Comparison of ENCODE assay signal across 8 cellular contexts in genomic region chr1:16366722-16367257, GRCh38. TPM values are rescaled to one million over a fixed set of nuclear protein-coding genes. Genes with fewer than 3 reads are reported as not detected.
DNase-seq lines count a peak whose midpoint lies in the region; ATAC-seq, FAIRE-seq and TF ChIP-seq lines count a peak whose summit lies in the region.

A gene with protein sequence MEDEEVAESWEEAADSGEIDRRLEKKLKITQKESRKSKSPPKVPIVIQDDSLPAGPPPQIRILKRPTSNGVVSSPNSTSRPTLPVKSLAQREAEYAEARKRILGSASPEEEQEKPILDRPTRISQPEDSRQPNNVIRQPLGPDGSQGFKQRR (plus strand): TSS chr1:16367242. CDS start chr1:16367258, 16 bp downstream.

- ATAC-seq in GM21723 (IDR thresholded peaks at IDR 0.05; ENCODE audit: unreplicated experiment), result peak; percentile 86

- in situ Hi-C loops in KBM-7 (cut with MboI; ENCODE audit: low pct_unique_long_range_greater_than_20kb, low sequenced_read_pairs), result no loop called here

- peak; percentile 38 for DNase-seq in D721Med (ENCODE audit: insufficient read length, low spot score)
- peak; percentile 99 for DNase-seq in KBM-7
- DNase-seq in PC-9, result peak; percentile 92
- peak; percentile 93 for DNase-seq in activated T-cell treated with anti-CD3 and anti-CD28 coated beads, Interleukin-2, amount 50 U/mL, for 1 hour
- peak; percentile 95 for DNase-seq in epithelial cell of prostate (ENCODE audit: low read depth, low spot score)
- DNase-seq in stimulated activated CD8-positive, alpha-beta memory T cell treated with anti-CD3 and anti-CD28 coated beads, Interleukin-4, amount 100 ng/mL, for 1 hour (ENCODE audit: low read depth in 2 of 2, low spot score in 1 of 2), result peak; percentile 76 to 89

- H3K4me2 ChIP-seq in PC-9, result peak within 1 kb of the TSS; percentile 85

- POLR2A ChIA-PET in PC-9 (lab: Charles Lee; ENCODE audit: unreplicated experiment), result interaction anchor here (0.6 kb wide), 1 partner anchor 154 kb away, joined by 3 read pairs; the partner anchor contains the start of gene ARHGEF19

- peaks cover 43% of the 10 kb centered on the region for H3K79me2 ChIP-seq in PC-9 (ENCODE audit: low read depth)

- H3K27me3 ChIP-seq in PC-9 (ENCODE audit: insufficient read depth, low read depth) (no peaks in the 10 kb centered on the region), mononuclear cell (ENCODE audit: insufficient read depth, low read length) (no peaks in the 10 kb centered on the region)

- TF ChIP-seq CTCF in D721Med (IDR thresholded peaks at IDR 0.05; ENCODE audit: insufficient read depth, missing control alignments) (no peak), PC-9 (conservative IDR thresholded peaks at IDR 0.05) (no peak)

- H3K9me3 ChIP-seq in PC-9 (ENCODE audit: insufficient read depth, low read depth) (no peaks in the 10 kb centered on the region), mononuclear cell (ENCODE audit: low read depth, low read length) (no peaks in the 10 kb centered on the region)

- H3K27ac ChIP-seq in PC-9 (peak within 1 kb of the TSS; percentile 74), epithelial cell of prostate (peak within 1 kb of the TSS; percentile 93)

- intact Hi-C loops in PC-9 (cut with micrococcal nuclease; ENCODE audit: unreplicated experiment), result loop anchor here (5.0 kb wide), 2 partner anchors 76 to 354 kb away; partner anchors contain the start of gene NECAP2

- H3F3A ChIP-seq in PC-9 (ENCODE audit: insufficient read depth, low read depth), result no peaks in the 10 kb centered on the region; the same call in 1 of the 2 replicates

- no TSS peak for BruUV-seq in PC-9 (replicated peaks; lab: Mats Ljungman, UMichigan)

- peaks cover 29% of the 10 kb centered on the region for H4K20me1 ChIP-seq in PC-9 (ENCODE audit: insufficient read depth)

- H3K36me3 ChIP-seq in PC-9 (ENCODE audit: low read depth), result no peaks in the 10 kb centered on the region

- FAIRE-seq in D721Med (lab: Jason Lieb, UNC), result no peak

- H3K4me3 ChIP-seq in PC-9, result peak within 1 kb of the TSS; percentile 59
- peak within 1 kb of the TSS; percentile 85 for H3K4me3 ChIP-seq in mononuclear cell (ENCODE audit: low read length)

- no peaks in the 10 kb centered on the region for H3K9me2 ChIP-seq in PC-9 (ENCODE audit: insufficient read depth)

- peak within 1 kb of the TSS; percentile 77 for H2AFZ ChIP-seq in PC-9

- CTCF ChIA-PET in PC-9 (lab: Charles Lee), result interaction anchor here (0.7 to 1.3 kb wide), 3 partner anchors 14 to 160 kb away, joined by 4 to 6 read pairs (median 5); partner anchors contain the start of gene FBXO42

- 0 out of 2 replicates have a peak, but pooled peaks cover 7% of the 10 kb centered on the region for H3K4me1 ChIP-seq in PC-9 (replicated peaks; ENCODE audit: insufficient read depth)
- peaks cover 72% of the 10 kb centered on the region for H3K4me1 ChIP-seq in mononuclear cell (ENCODE audit: insufficient read depth, low read length)

RNA-seq across cellular contexts. Expression of the gene that starts here (rescaled TPM):
- total RNA-seq in PC-9 (2021), result 104 and 114 TPM in 2 replicates
- total RNA-seq in mononuclear cell, result 83.1 TPM

Comparison
In these comparisons a context has a peak if more than half of its experiments do, and no peak if none do; other contexts are left out.
1. Peak in every context shown above with its lines: DNase-seq, ATAC-seq, H3K4me3 ChIP-seq and H3K27ac ChIP-seq.
2. DNase-seq: peak in every context shown above with its lines; median percentile 99 in KBM-7; 95 in epithelial cell of prostate; 93 in activated T-cell treated with anti-CD3 and anti-CD28 coated beads, Interleukin-2, amount 50 U/mL, for 1 hour; 92 in PC-9; 82 in stimulated activated CD8-positive, alpha-beta memory T cell treated with anti-CD3 and anti-CD28 coated beads, Interleukin-4, amount 100 ng/mL, for 1 hour; 38 in D721Med.